In the genomic region with DNA sequence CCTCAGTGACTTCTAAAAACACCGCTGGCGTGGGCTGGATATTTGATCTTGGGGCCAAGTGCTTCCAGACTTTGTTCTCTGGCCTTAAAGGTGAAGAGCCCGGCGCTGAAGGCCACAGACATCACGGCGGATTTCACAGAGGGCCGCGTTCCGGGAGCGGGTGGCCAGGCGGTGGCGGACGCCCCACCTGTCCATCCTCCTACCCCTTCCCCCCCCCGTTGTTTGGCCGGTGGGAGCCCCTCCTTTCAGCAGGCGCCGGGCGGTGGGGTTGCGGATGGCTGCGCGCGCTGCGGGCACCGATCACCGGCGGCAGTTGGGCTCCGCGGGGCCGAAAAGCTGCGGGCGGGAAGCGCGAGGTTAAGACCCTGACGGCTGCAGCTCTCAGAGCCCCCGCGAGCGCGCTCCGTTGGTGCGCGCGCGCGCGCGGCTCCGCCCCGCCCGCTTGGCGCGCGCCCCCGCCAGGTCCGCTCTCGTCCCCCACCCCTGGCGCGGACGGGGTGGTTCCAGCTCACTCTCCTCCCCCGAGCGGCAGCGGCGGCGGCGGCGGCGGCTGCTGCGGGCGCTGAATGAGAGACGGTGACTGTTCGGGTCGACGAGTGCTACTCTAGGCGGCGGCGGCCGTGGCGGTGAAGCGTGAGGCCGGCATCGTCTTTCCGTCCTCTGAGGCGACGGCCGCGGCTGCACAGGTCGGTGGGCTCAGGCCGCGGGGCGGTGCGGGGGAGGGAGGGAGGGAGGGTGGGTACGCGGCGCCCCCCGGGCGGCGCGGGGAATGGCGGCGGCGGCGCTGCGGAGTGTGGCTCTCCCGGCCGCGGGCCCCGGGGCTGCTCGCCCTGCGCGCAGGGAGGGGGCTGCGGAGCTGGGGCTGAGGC, we compare ENCODE assay signal across 8 cellular contexts. TPM values are rescaled to one million over a fixed set of nuclear protein-coding genes. Genes with fewer than 3 reads are reported as not detected.
DNase-seq lines count a peak whose midpoint lies in the region; ATAC-seq lines count a peak whose summit lies in the region.

A gene with protein sequence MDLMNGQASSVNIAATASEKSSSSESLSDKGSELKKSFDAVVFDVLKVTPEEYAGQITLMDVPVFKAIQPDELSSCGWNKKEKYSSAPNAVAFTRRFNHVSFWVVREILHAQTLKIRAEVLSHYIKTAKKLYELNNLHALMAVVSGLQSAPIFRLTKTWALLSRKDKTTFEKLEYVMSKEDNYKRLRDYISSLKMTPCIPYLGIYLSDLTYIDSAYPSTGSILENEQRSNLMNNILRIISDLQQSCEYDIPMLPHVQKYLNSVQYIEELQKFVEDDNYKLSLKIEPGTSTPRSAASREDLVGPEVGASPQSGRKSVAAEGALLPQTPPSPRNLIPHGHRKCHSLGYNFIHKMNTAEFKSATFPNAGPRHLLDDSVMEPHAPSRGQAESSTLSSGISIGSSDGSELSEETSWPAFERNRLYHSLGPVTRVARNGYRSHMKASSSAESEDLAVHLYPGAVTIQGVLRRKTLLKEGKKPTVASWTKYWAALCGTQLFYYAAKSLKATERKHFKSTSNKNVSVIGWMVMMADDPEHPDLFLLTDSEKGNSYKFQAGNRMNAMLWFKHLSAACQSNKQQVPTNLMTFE (plus strand): TSS at position 511 of the 869 bp plus-strand sequence. CDS start 51,521 bp downstream, outside the sequence.

- H3K36me3 Mint-ChIP-seq in dendritic cell treated with granulocyte-macrophage colony-stimulating factor and Interleukin-4, amounts not matched to agents 40 ng/mL and 50 ng/mL, for 4 days (ENCODE audit: low read depth) = no peaks in the 10 kb centered on the region

- DNase-seq in 8988T (peak; percentile 66), NCI-H2227 (lab: John Stamatoyannopoulos, UW; ENCODE audit: unreplicated experiment) (peak; percentile 90), left lobe of liver (ENCODE audit: low spot score) (peak; percentile 77)
- peak; percentile 63 for DNase-seq in activated CD4-positive, alpha-beta T cell treated with anti-CD3 and anti-CD28 coated beads, Interleukin-2, amount 50 U/mL, for 1 hour
- peak; percentile 60 for DNase-seq in stimulated activated CD4-positive, alpha-beta T cell treated with anti-CD3 and anti-CD28 coated beads, Interleukin-2, amount 100 ng/mL, for 4 hours (ENCODE audit: low read depth)

- peaks cover 12% of the 10 kb centered on the region for H3K4me1 Mint-ChIP-seq in dendritic cell treated with granulocyte-macrophage colony-stimulating factor and Interleukin-4, amounts not matched to agents 40 ng/mL and 50 ng/mL, for 4 days (ENCODE audit: low read depth)

- H3K27me3 Mint-ChIP-seq in dendritic cell treated with granulocyte-macrophage colony-stimulating factor and Interleukin-4, amounts not matched to agents 40 ng/mL and 50 ng/mL, for 4 days = no peaks in the 10 kb centered on the region

- peak within 1 kb of the TSS; percentile 87 for H3K4me3 Mint-ChIP-seq in dendritic cell treated with granulocyte-macrophage colony-stimulating factor and Interleukin-4, amounts not matched to agents 40 ng/mL and 50 ng/mL, for 4 days

- H3K9me3 Mint-ChIP-seq in dendritic cell treated with granulocyte-macrophage colony-stimulating factor and Interleukin-4, amounts not matched to agents 40 ng/mL and 50 ng/mL, for 4 days = no peaks in the 10 kb centered on the region

- ATAC-seq in GM18520 (IDR thresholded peaks at IDR 0.05; ENCODE audit: unreplicated experiment) = peak; percentile 45
- peak; percentile 49 for ATAC-seq in HG03039 (IDR thresholded peaks at IDR 0.05; ENCODE audit: unreplicated experiment)
- ATAC-seq in left lobe of liver = peak; percentile 85

- intact Hi-C loops in dendritic cell treated with granulocyte-macrophage colony-stimulating factor and Interleukin-4, amounts not matched to agents 40 ng/mL and 50 ng/mL, for 4 days (cut with micrococcal nuclease) = loop anchor here (10.0 kb wide), 1 partner anchor 180 kb away; no protein-coding TSS in a partner anchor

- H3K27ac Mint-ChIP-seq in dendritic cell treated with granulocyte-macrophage colony-stimulating factor and Interleukin-4, amounts not matched to agents 40 ng/mL and 50 ng/mL, for 4 days = peak within 1 kb of the TSS; percentile 77

RNA-seq across cellular contexts. Expression of the gene that starts here (rescaled TPM):
- total RNA-seq in left lobe of liver = 24.6 TPM

Comparison
In these comparisons a context has a peak if more than half of its experiments do, and no peak if none do; other contexts are left out.
1. Peak in every context shown above with its lines: DNase-seq and ATAC-seq.